ENCODE assay signal across 11 cellular contexts in the genomic region with DNA sequence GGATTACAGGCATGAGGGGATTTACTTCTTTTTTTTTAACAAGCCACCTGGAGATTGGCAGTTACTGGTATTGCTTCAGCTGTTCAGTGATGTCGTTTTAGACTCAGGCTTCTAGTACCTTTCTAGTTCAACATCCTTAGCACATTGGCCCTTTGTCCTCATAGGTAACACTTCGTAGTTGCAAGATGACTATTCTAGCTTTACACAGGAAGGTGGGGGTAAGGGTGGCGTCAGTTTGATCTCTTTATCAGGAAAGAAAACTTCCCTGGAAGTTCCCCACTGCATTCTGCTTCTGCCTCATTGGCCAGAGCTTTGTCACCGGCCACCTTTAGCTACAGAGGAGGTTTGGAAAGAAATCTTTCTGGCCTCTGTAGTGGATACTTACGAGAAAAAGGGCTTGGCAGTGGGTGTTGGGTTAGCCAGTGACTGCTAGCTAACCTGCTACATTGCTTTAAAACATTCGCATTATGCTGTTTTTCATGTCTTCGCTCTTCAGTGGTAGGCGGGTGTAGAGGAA. TPM values are rescaled to one million over a fixed set of nuclear protein-coding genes. Genes with fewer than 3 reads are reported as not detected.
DNase-seq lines count a peak whose midpoint lies in the region; ATAC-seq and TF ChIP-seq lines count a peak whose summit lies in the region.
"Had no signal": no experiment of that assay in that cellular context is flagged by ENCODE, and none has a peak within 500 bp of the region (broad histone marks: within the 10 kb centered on the region; RNA-seq: fewer than 3 reads in every experiment).

No MANE protein-coding gene starts in this region.

- 91% methylated on average over 8 of the region's 8 CpGs for WGBS in HUES64

- H3K27me3 ChIP-seq in HUES64 (ENCODE audit: insufficient read depth, low read length) (no peaks in the 10 kb centered on the region), H7 (ENCODE audit: control insufficient read depth, insufficient read depth, low read length) (no peaks in the 10 kb centered on the region)
- H3K27me3 ChIP-seq: gastrocnemius medialis had no signal

- H3K4me3 Mint-ChIP-seq in effector memory CD8-positive, alpha-beta T cell = peak overlapping the region in 1 of 2 donors; percentile 56
- no peak overlapping the region for H3K4me3 Mint-ChIP-seq in CD14-positive monocyte

- DNase-seq in activated effector memory CD4-positive, alpha-beta T cell treated with anti-CD3 and anti-CD28 coated beads, Interleukin-2, amount 50 U/mL, for 16 hours = peak; percentile 70
- no peak for DNase-seq in activated effector memory CD4-positive, alpha-beta T cell treated with Interleukin-2 at 50 U/mL for 16 hours
- DNase-seq in effector memory CD8-positive, alpha-beta T cell = no peak
- DNase-seq in stimulated activated naive CD8-positive, alpha-beta T cell treated with anti-CD3 and anti-CD28 coated beads, Interleukin-15, Interleukin-2, amounts not matched to agents 100 U/mL and 50 U/mL, for 24 hours = peak; percentile 63
- no peak for DNase-seq in H7
- DNase-seq in CD14-positive monocyte (ENCODE audit: low spot score) = no peak
- DNase-seq: gastrocnemius medialis, NCI-H187 treated with DMSO at 0.1 percent for 48 hours had no signal

- H3K9me3 Mint-ChIP-seq in effector memory CD8-positive, alpha-beta T cell = no peaks in the 10 kb centered on the region
- no peaks in the 10 kb centered on the region for H3K9me3 Mint-ChIP-seq in CD14-positive monocyte

- H3K27ac ChIP-seq in HUES64 (ENCODE audit: low read depth, low read length) = no peak overlapping the region
- H3K27ac ChIP-seq: gastrocnemius medialis had no signal

- peak overlapping the region; percentile 80 to 92 for H3K27ac Mint-ChIP-seq in effector memory CD8-positive, alpha-beta T cell
- H3K27ac Mint-ChIP-seq in CD14-positive monocyte = peak overlapping the region in 1 of 7 donors; percentile 71

- H3K27me3 Mint-ChIP-seq in effector memory CD8-positive, alpha-beta T cell = no peaks in the 10 kb centered on the region
- H3K27me3 Mint-ChIP-seq in CD14-positive monocyte (ENCODE audit: low read depth in 3 of 3) = peaks cover 0 to 5% (median 2%) of the 10 kb centered on the region in 3 donors

- H3K36me3 ChIP-seq in HUES64 (ENCODE audit: insufficient read depth, low read length) (no peaks in the 10 kb centered on the region), H7 (replicated peaks; ENCODE audit: control insufficient read depth, insufficient read depth, low read length) (no peaks in the 10 kb centered on the region)
- H3K36me3 ChIP-seq: gastrocnemius medialis had no signal

- peak; percentile 76 for ATAC-seq in effector memory CD8-positive, alpha-beta T cell (replicated peaks)
- peak; percentile 88 for ATAC-seq in stimulated activated naive CD8-positive, alpha-beta T cell treated with anti-CD3 and anti-CD28 coated beads, Interleukin-15, Interleukin-2, amounts not matched to agents 100 U/mL and 50 U/mL, for 24 hours
- no peak for ATAC-seq in HG03159 (IDR thresholded peaks at IDR 0.05; ENCODE audit: unreplicated experiment)
- ATAC-seq: gastrocnemius medialis, SK-N-SH treated with all-trans-retinoic acid at 6 μM for 48 hours had no signal

- intact Hi-C loops in CD14-positive monocyte (cut with micrococcal nuclease) = no loop called here

- peaks cover 19 to 40% of the 10 kb centered on the region in 2 donors for H3K4me1 Mint-ChIP-seq in effector memory CD8-positive, alpha-beta T cell (ENCODE audit: low read depth in 2 of 2)
- peaks cover 7% of the 10 kb centered on the region for H3K4me1 Mint-ChIP-seq in CD14-positive monocyte

- H3K4me1 ChIP-seq in HUES64 (ENCODE audit: insufficient read depth, low read length) = no peaks in the 10 kb centered on the region
- H3K4me1 ChIP-seq: gastrocnemius medialis had no signal

- 0 out of 2 replicates have a peak overlapping the region, but pooled peaks have one; percentile 3 for H3K9ac ChIP-seq in HUES64 (ENCODE audit: low read depth, low read length)

- TF ChIP-seq CTCF in CD14-positive monocyte (IDR thresholded peaks at IDR 0.05) = no peak

- no peaks in the 10 kb centered on the region for H3K9me3 ChIP-seq in HUES64 (ENCODE audit: insufficient read depth, low read depth, low read length)
- H3K9me3 ChIP-seq: gastrocnemius medialis had no signal

- no peak overlapping the region for H3K4me3 ChIP-seq in HUES64 (ENCODE audit: low read length)
- no peak overlapping the region for H3K4me3 ChIP-seq in H7 (ENCODE audit: insufficient read depth, low read depth, low read length)
- H3K4me3 ChIP-seq: gastrocnemius medialis had no signal

- H3K36me3 Mint-ChIP-seq in effector memory CD8-positive, alpha-beta T cell (ENCODE audit: insufficient read depth) = peaks cover 45% of the 10 kb centered on the region
- H3K36me3 Mint-ChIP-seq in CD14-positive monocyte = peaks cover 17 to 23% of the 10 kb centered on the region in 2 donors

RNA-seq across cellular contexts. Expression of a gene that starts 40.7 kb away (rescaled TPM):
- polyA plus RNA-seq in HUES64 (2013, experiment 1 of 2) = 11.2 TPM
- polyA plus RNA-seq in HUES64 (2013, experiment 2 of 2) = 11.2 TPM
- total RNA-seq in H7 (2014; rRNA removed; shearing (Covaris generic)) = 8.5 and 18.2 TPM in 2 replicates
- 1 to 10 TPM; 1.7 to 3.6 TPM for polyA plus RNA-seq in CD14-positive monocyte

RNA-seq across cellular contexts. Expression of a gene that starts 47.4 kb away (rescaled TPM):
- polyA plus RNA-seq in HUES64 (2013, experiment 1 of 2) = 18.9 TPM
- 19.4 TPM for polyA plus RNA-seq in HUES64 (2013, experiment 2 of 2)
- 9.5 and 13.2 TPM in 2 replicates for total RNA-seq in H7 (2014; rRNA removed; shearing (Covaris generic))
- 10 to 100 TPM in 1 of 2 donors, 1 to 10 TPM in 1; 2.5 to 11.5 TPM for polyA plus RNA-seq in CD14-positive monocyte

Comparison
In these comparisons a context has a peak if more than half of its experiments do, and no peak if none do; other contexts are left out.
1. DNase-seq: peak in activated effector memory CD4-positive, alpha-beta T cell treated with anti-CD3 and anti-CD28 coated beads, Interleukin-2, amount 50 U/mL, for 16 hours (single experiment) and stimulated activated naive CD8-positive, alpha-beta T cell treated with anti-CD3 and anti-CD28 coated beads, Interleukin-15, Interleukin-2, amounts not matched to agents 100 U/mL and 50 U/mL, for 24 hours (single experiment); none in activated effector memory CD4-positive, alpha-beta T cell treated with Interleukin-2 at 50 U/mL for 16 hours (single experiment), effector memory CD8-positive, alpha-beta T cell (0 of 3), H7 (single experiment) and CD14-positive monocyte (single experiment).